Comparison of ENCODE assay signal across 8 cellular contexts in genomic region chr19:1279782-1280341, GRCh38. TPM values are rescaled to one million over a fixed set of nuclear protein-coding genes. Genes with fewer than 3 reads are reported as not detected.
A peak's percentile ranks its signal among the peaks of the same experiment; 100 is the strongest.
DNase-seq lines count a peak whose midpoint lies in the region; ATAC-seq and TF ChIP-seq lines count a peak whose summit lies in the region.

No MANE protein-coding gene starts in this region.

- no peak for ATAC-seq in GM21576 (IDR thresholded peaks at IDR 0.05; ENCODE audit: unreplicated experiment)

- H3K9me3 ChIP-seq in effector memory CD4-positive, alpha-beta T cell (ENCODE audit: control insufficient read depth, low read length), result no peaks in the 10 kb centered on the region

- DNase-seq in CD1c-positive myeloid dendritic cell (ENCODE audit: extremely low spot score), result peak; percentile 87
- peak; percentile 57 for DNase-seq in HFF-Myc (ENCODE audit: extremely low read depth, low read depth)
- DNase-seq in NOMO-1 (lab: John Stamatoyannopoulos, UW; ENCODE audit: unreplicated experiment in 2 of 2), result peak; percentile 69 to 70
- peak; percentile 56 to 63 for DNase-seq in activated CD8-positive, alpha-beta memory T cell treated with anti-CD3 and anti-CD28 coated beads for 4 hours (ENCODE audit: low read depth in 2 of 2)
- peak; percentile 51 to 65 (median 63) for DNase-seq in effector memory CD4-positive, alpha-beta T cell
- peak; percentile 85 for DNase-seq in mesendoderm
- DNase-seq in stimulated activated CD8-positive, alpha-beta memory T cell treated with anti-CD3 and anti-CD28 coated beads, Interleukin-7, amount 100 ng/mL, for 1 hour (ENCODE audit: low read depth in 2 of 2), result peak; percentile 56 to 63

- H2BK15ac ChIP-seq in mesendoderm (replicated peaks; ENCODE audit: low read depth), result no peak overlapping the region

- H3K79me2 ChIP-seq in mesendoderm (ENCODE audit: control insufficient read depth, insufficient read depth, low read length), result peaks cover 7% of the 10 kb centered on the region

- no peak overlapping the region for H3K4ac ChIP-seq in mesendoderm (ENCODE audit: low read depth, low read length)

- H3K4me1 ChIP-seq in effector memory CD4-positive, alpha-beta T cell (ENCODE audit: control insufficient read depth, insufficient read depth, low read length, poor library complexity, severe bottlenecking), result peaks cover 15% of the 10 kb centered on the region
- H3K4me1 ChIP-seq in mesendoderm (ENCODE audit: control insufficient read depth, low read depth, low read length), result no peaks in the 10 kb centered on the region

- no peak overlapping the region for H4K5ac ChIP-seq in mesendoderm (ENCODE audit: low read length)

- peaks cover 27% of the 10 kb centered on the region for H3K36me3 ChIP-seq in effector memory CD4-positive, alpha-beta T cell (ENCODE audit: control insufficient read depth, insufficient read depth, low read length)
- peaks cover 3% of the 10 kb centered on the region for H3K36me3 ChIP-seq in mesendoderm (ENCODE audit: control insufficient read depth, insufficient read depth, low read length)

- H3K56ac ChIP-seq in mesendoderm (ENCODE audit: low read length), result no peak overlapping the region

- H2BK5ac ChIP-seq in mesendoderm (ENCODE audit: low read length), result no peak overlapping the region

- H2AK5ac ChIP-seq in mesendoderm (ENCODE audit: low read length), result no peak overlapping the region

- H3K79me1 ChIP-seq in mesendoderm (ENCODE audit: low read length), result peaks cover 5% of the 10 kb centered on the region

- peaks cover 16% of the 10 kb centered on the region for H3K27me3 ChIP-seq in effector memory CD4-positive, alpha-beta T cell (replicated peaks; ENCODE audit: control insufficient read depth, insufficient read depth, low read length, poor library complexity, severe bottlenecking)
- no peaks in the 10 kb centered on the region for H3K27me3 ChIP-seq in mesendoderm (ENCODE audit: insufficient read depth, low read length, poor library complexity)

- H3K4me2 ChIP-seq in mesendoderm (ENCODE audit: low read length), result no peak overlapping the region

- no peak overlapping the region for H3K23ac ChIP-seq in mesendoderm (ENCODE audit: low read length)

- TF ChIP-seq CTCF in HFF-Myc (IDR thresholded peaks at IDR 0.05; ENCODE audit: low read depth, low read length, missing control alignments), result peak; percentile 97

- no peak overlapping the region for H3K9ac ChIP-seq in mesendoderm (ENCODE audit: low read length)

- no peak overlapping the region for H4K8ac ChIP-seq in mesendoderm (ENCODE audit: low read depth, low read length)

- no peak overlapping the region for H3K18ac ChIP-seq in mesendoderm (ENCODE audit: low read length)

- WGBS in mesendoderm (ENCODE audit: extremely low coverage, insufficient coverage, low lambda C conversion rate), result no CpG with 5 or more reads among the region's 10 CpGs

- no peak overlapping the region for H2BK120ac ChIP-seq in mesendoderm (ENCODE audit: low read depth, low read length)

- H3K4me3 ChIP-seq in HFF-Myc (replicated peaks; ENCODE audit: low read depth, low read length) (no peak overlapping the region), mesendoderm (ENCODE audit: low read length) (no peak overlapping the region)
- H3K4me3 ChIP-seq in effector memory CD4-positive, alpha-beta T cell (ENCODE audit: insufficient read depth, low read depth, low read length, poor library complexity, severe bottlenecking), result no peak overlapping the region

- H3K27ac ChIP-seq in effector memory CD4-positive, alpha-beta T cell (ENCODE audit: insufficient read depth, low read length, poor library complexity, severe bottlenecking), result no peak overlapping the region
- H3K27ac ChIP-seq in mesendoderm (ENCODE audit: low read depth, low read length), result no peak overlapping the region

RNA-seq across cellular contexts. Expression of gene FAM174C, which starts 4.5 kb away (rescaled TPM):
- 55.7 TPM for polyA plus RNA-seq in mesendoderm (2013, experiment 1 of 2)
- polyA plus RNA-seq in mesendoderm (2013, experiment 2 of 2), result 57.0 TPM

RNA-seq across cellular contexts. Expression of gene EFNA2, which starts 5.8 kb away (rescaled TPM):
- polyA plus RNA-seq in mesendoderm (2013, experiment 1 of 2), result 3.5 TPM
- 3.4 TPM for polyA plus RNA-seq in mesendoderm (2013, experiment 2 of 2)

RNA-seq across cellular contexts. Expression of gene CIRBP, which starts 10.7 kb away (rescaled TPM):
- polyA plus RNA-seq in mesendoderm (2013, experiment 1 of 2), result 93.3 TPM
- polyA plus RNA-seq in mesendoderm (2013, experiment 2 of 2), result 93.6 TPM

RNA-seq across cellular contexts. Expression of gene MIDN, which starts 31.5 kb away (rescaled TPM):
- polyA plus RNA-seq in mesendoderm (2013, experiment 1 of 2), result 133 TPM
- polyA plus RNA-seq in mesendoderm (2013, experiment 2 of 2), result 131 TPM

RNA-seq across cellular contexts. Expression of gene ATP5F1D, which starts 38.3 kb away (rescaled TPM):
- polyA plus RNA-seq in mesendoderm (2013, experiment 1 of 2), result 127 TPM
- 122 TPM for polyA plus RNA-seq in mesendoderm (2013, experiment 2 of 2)
